Comparison of ENCODE assay signal across 4 cellular contexts in the genomic region with DNA sequence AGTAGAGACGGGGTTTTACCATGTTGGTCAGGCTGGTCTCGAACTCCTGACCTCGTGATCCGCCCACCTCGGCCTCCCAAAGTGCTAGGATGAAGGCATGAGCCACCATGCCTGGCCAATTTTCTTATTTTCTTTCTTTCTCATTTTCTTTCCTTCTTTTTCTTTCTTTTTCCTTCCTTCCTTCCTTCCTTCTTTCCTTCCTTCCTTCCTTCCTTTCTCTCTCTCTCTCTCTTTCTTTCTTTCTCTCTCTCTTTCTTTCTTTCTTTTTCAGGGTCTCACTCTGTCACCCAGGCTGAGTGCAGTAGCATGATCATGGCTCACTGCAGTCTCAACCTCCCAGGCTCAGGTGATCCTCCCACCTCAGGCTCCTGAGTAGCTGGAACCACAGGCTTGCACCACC.
DNase-seq lines count a peak whose midpoint lies in the region; ATAC-seq, FAIRE-seq and TF ChIP-seq lines count a peak whose summit lies in the region.
"Not testable (repeated sequence)": the region's sequence is repeated elsewhere in the genome, so short reads cannot be mapped to it uniquely, and the experiment has no call there.

No MANE protein-coding gene starts in this region.

- H4K20me1 ChIP-seq in HepG2 (ENCODE audit: insufficient read depth, low read length) = not testable (repeated sequence)

- H3K27me3 Mint-ChIP-seq in activated naive CD8-positive, alpha-beta T cell treated with anti-CD3 and anti-CD28 coated beads, Interleukin-2, amount 10 ng/mL, durations not matched to agents 7 days and 5 days = not testable (repeated sequence)

- TF ChIP-seq CTCF in HEK293 (tag by site-specific recombination; IDR thresholded peaks at IDR 0.05); HepG2 (CRISPR knock-in tag; IDR thresholded peaks at IDR 0.05); prostate gland (IDR thresholded peaks at IDR 0.05): not testable (repeated sequence)

- not testable (repeated sequence) for ATAC-seq in activated naive CD8-positive, alpha-beta T cell treated with anti-CD3 and anti-CD28 coated beads, Interleukin-2, amount 10 ng/mL, durations not matched to agents 7 days and 5 days (ENCODE audit: low read depth); HepG2

- H3K4me1 ChIP-seq in HEK293 (ENCODE audit: control insufficient read depth, insufficient read depth, low read length); HepG2 (ENCODE audit: insufficient read depth, low read length); prostate gland (replicated peaks): not testable (repeated sequence)

- not testable (repeated sequence) for BruUV-seq in HepG2 (replicated peaks; lab: Mats Ljungman, UMichigan)

- not testable (repeated sequence) for H3K4me2 ChIP-seq in HepG2 (ENCODE audit: low read depth, low read length)

- TF ChIP-seq POLR2A in HepG2 (IDR thresholded peaks at IDR 0.05; ENCODE audit: insufficient read depth in 1 of 2, low read depth in 2 of 2, low read length in 2 of 2); prostate gland (IDR thresholded peaks at IDR 0.05): not testable (repeated sequence)

- peaks cover 11% of the 10 kb centered on the region for H3K79me2 ChIP-seq in HepG2 (ENCODE audit: insufficient read depth, low read length)

- not testable (repeated sequence) for TF ChIP-seq EP300 in HepG2 (IDR thresholded peaks at IDR 0.05; ENCODE audit: low read depth in 2 of 2, low read length in 2 of 2); HepG2 (CRISPR knock-in tag; IDR thresholded peaks at IDR 0.05; ENCODE audit: borderline replicate concordance)

- intact Hi-C loops in HepG2 (cut with micrococcal nuclease; ENCODE audit: unreplicated experiment); prostate gland (cut with DNase I): not testable (repeated sequence)

- H2AFZ ChIP-seq in HepG2 (ENCODE audit: low read length) = not testable (repeated sequence)

- POLR2A ChIA-PET in HEK293 (lab: Yijun Ruan, JAX); activated naive CD8-positive, alpha-beta T cell treated with anti-CD3 and anti-CD28 coated beads, Interleukin-2, amount 10 ng/mL, durations not matched to agents 7 days and 5 days (lab: Charles Lee): not testable (repeated sequence)
- POLR2A ChIA-PET in HepG2 (lab: Yijun Ruan, JAX) = interaction anchor here (1.1 kb wide), 1 partner anchor 74 kb away, joined by 3 read pairs; a partner anchor contains a TSS

- WGBS in HepG2 (ENCODE audit: low lambda C conversion rate) = 97% methylated on average over 5 of the region's 5 CpGs
- 94% methylated on average over 5 of the region's 5 CpGs for WGBS in prostate gland

- H3K4me3 Mint-ChIP-seq in activated naive CD8-positive, alpha-beta T cell treated with anti-CD3 and anti-CD28 coated beads, Interleukin-2, amount 10 ng/mL, durations not matched to agents 7 days and 5 days = not testable (repeated sequence)

- not testable (repeated sequence) for H3K9me3 ChIP-seq in HEK293 (ENCODE audit: control insufficient read depth, insufficient read depth, low read depth, low read length); HepG2 (ENCODE audit: low read length); prostate gland

- not testable (repeated sequence) for H3K27ac ChIP-seq in HEK293 (ENCODE audit: extremely low read depth, low read depth, low read length); HepG2 (ENCODE audit: extremely low read length, insufficient read depth, low read length)
- peak overlapping the region; percentile 47 to 76 for H3K27ac ChIP-seq in prostate gland

- not testable (repeated sequence) for DNase-seq in activated naive CD8-positive, alpha-beta T cell treated with anti-CD3 and anti-CD28 coated beads, Interleukin-2, amount 10 ng/mL, durations not matched to agents 7 days and 5 days; HepG2 (ENCODE audit: low spot score); prostate gland (ENCODE audit: low spot score)

- not testable (repeated sequence) for H3K27me3 ChIP-seq in HepG2 (ENCODE audit: control insufficient read depth in 1 of 2, insufficient read depth in 2 of 2, low read length in 2 of 2); prostate gland (replicated peaks; ENCODE audit: insufficient read depth)

- TF ChIP-seq RAD21 in HepG2 (CRISPR knock-in tag; IDR thresholded peaks at IDR 0.05) = not testable (repeated sequence)

- H3K9ac ChIP-seq in HepG2 (ENCODE audit: insufficient read depth, low read depth, low read length) = not testable (repeated sequence)

- H3K36me3 Mint-ChIP-seq in activated naive CD8-positive, alpha-beta T cell treated with anti-CD3 and anti-CD28 coated beads, Interleukin-2, amount 10 ng/mL, durations not matched to agents 7 days and 5 days = not testable (repeated sequence)

- not testable (repeated sequence) for FAIRE-seq in HepG2 (lab: Jason Lieb, UNC)

- not testable (repeated sequence) for H3K4me3 ChIP-seq in HEK293 (ENCODE audit: low read depth, low read length); HepG2 (replicated peaks in 1 of 3; ENCODE audit: insufficient read depth in 1 of 3, low read depth in 2 of 3, low read length in 3 of 3); prostate gland

- H3K27ac Mint-ChIP-seq in activated naive CD8-positive, alpha-beta T cell treated with anti-CD3 and anti-CD28 coated beads, Interleukin-2, amount 10 ng/mL, durations not matched to agents 7 days and 5 days = peak overlapping the region; percentile 44

- H3K36me3 ChIP-seq in HEK293 (ENCODE audit: control insufficient read depth in 2 of 2, insufficient read depth in 1 of 2, low read length in 2 of 2); HepG2 (replicated peaks in 1 of 2; ENCODE audit: control insufficient read depth in 1 of 2, insufficient read depth in 2 of 2, low read length in 2 of 2); prostate gland: not testable (repeated sequence)

- in situ Hi-C loops in HepG2 (cut with HindIII; ENCODE audit: extremely low pct_ligation_motif_present, low pct_unique_long_range_greater_than_20kb) = not testable (repeated sequence)

- CTCF ChIA-PET in HEK293 (lab: Yijun Ruan, JAX) = interaction anchor here (1.0 kb wide), 2 partner anchors 12 to 322 kb away, joined by 3 to 4 read pairs; no protein-coding TSS in a partner anchor
- CTCF ChIA-PET in HepG2 (lab: Yijun Ruan, JAX; ENCODE audit: low intra/inter-chr PET ratio, low total read pairs) = not testable (repeated sequence)

- not testable (repeated sequence) for H3K9me3 Mint-ChIP-seq in activated naive CD8-positive, alpha-beta T cell treated with anti-CD3 and anti-CD28 coated beads, Interleukin-2, amount 10 ng/mL, durations not matched to agents 7 days and 5 days

- not testable (repeated sequence) for H3K4me1 Mint-ChIP-seq in activated naive CD8-positive, alpha-beta T cell treated with anti-CD3 and anti-CD28 coated beads, Interleukin-2, amount 10 ng/mL, durations not matched to agents 7 days and 5 days

TF ChIP-seq in HEK293, 187 proteins besides CTCF, POLR2A, EP300 and RAD21:
- TF ChIP-seq ZNF366 (tag by site-specific recombination; conservative IDR thresholded peaks at IDR 0.05) = peak; percentile 77

TF ChIP-seq in HepG2, 621 proteins besides CTCF, POLR2A, EP300 and RAD21:
- TF ChIP-seq, protein P1, sequence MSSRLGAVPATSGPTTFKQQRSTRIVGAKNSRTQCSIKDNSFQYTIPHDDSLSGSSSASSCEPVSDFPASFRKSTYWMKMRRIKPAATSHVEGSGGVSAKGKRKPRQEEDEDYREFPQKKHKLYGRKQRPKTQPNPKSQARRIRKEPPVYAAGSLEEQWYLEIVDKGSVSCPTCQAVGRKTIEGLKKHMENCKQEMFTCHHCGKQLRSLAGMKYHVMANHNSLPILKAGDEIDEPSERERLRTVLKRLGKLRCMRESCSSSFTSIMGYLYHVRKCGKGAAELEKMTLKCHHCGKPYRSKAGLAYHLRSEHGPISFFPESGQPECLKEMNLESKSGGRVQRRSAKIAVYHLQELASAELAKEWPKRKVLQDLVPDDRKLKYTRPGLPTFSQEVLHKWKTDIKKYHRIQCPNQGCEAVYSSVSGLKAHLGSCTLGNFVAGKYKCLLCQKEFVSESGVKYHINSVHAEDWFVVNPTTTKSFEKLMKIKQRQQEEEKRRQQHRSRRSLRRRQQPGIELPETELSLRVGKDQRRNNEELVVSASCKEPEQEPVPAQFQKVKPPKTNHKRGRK (CRISPR knock-in tag; IDR thresholded peaks at IDR 0.05) = 0 out of 2 replicates have a peak, but pooled peaks have one; percentile 34
